In genomic region chr5:134529460-134529859, GRCh38 we compare ENCODE assay signal across 1 cellular context.
TF ChIP-seq lines count a peak whose summit lies in the region.

No MANE protein-coding gene starts in this region.

TF ChIP-seq in HepG2, 621 proteins besides CTCF, POLR2A, EP300 and RAD21 (continued from another document):
- TF ChIP-seq RERE (CRISPR knock-in tag; IDR thresholded peaks at IDR 0.05; ENCODE audit: low read depth) (no peak), HOXA7 (CRISPR knock-in tag; IDR thresholded peaks at IDR 0.05) (no peak), HNF4A (CRISPR knock-in tag; IDR thresholded peaks at IDR 0.05) (0 out of 2 replicates have a peak, but pooled peaks have one; percentile 11), RXRB (CRISPR knock-in tag; IDR thresholded peaks at IDR 0.05; ENCODE audit: borderline replicate concordance) (no peak)
